ENCODE assay signal across 14 cellular contexts in the genomic region with DNA sequence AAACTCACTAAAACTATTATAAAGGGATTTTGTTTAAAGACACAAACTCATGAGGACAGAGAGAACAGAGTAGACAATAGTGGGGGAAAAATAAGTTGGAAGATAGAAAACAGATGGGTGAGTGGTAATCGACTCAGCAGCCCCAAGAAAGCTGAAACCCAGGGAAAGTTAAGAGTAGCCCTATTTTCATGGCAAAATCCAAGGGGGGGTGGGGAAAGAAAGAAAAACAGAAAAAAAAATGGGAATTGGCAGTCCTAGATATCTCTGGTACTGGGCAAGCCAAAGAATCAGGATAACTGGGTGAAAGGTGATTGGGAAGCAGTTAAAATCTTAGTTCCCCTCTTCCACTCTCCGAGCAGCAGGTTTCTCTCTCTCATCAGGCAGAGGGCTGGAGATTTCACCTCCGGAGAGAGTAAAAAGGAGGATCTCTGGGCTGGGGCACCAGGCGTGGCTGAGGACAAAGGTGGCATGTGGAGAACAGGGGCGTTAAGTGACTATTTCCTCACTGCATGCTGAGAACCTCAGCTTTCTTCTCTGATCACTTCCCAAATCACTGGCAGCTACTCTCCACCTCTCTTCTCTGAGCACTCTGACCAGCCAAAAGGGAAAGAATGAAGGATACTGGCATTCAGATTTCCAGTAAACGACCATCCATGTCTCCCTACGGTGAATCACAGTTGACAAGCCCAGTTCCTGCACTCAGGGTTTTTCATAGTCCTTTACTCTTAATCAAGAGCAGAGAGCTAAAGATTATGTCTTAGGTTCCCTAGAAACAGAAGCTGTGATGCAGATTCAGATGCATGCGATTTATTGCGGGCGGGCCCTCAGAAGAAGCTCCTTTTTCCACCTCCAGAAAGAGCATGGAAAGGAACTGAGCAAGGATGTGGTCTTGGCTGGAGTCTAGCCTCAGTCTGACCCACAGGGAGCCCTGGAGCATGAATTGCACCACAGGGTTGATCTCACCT. TPM values are rescaled to one million over a fixed set of nuclear protein-coding genes. Genes with fewer than 3 reads are reported as not detected.
DNase-seq lines count a peak whose midpoint lies in the region; TF ChIP-seq lines count a peak whose summit lies in the region.
"Had no signal": no experiment of that assay in that cellular context is flagged by ENCODE, and none has a peak within 500 bp of the region (broad histone marks: within the 10 kb centered on the region; RNA-seq: fewer than 3 reads in every experiment).

No MANE protein-coding gene starts in this region.

- DNase-seq in HFFc6: no peak
- no peak for DNase-seq in smooth muscle cell (lab: John Stamatoyannopoulos, UW; ENCODE audit: unreplicated experiment)
- no peak for DNase-seq in mucosa of gallbladder (ENCODE audit: low spot score)
- no peak for DNase-seq in activated T-cell treated with anti-CD3 and anti-CD28 coated beads for 4 hours
- no peak for DNase-seq in DMS53 treated with DMSO at 0.1 percent for 48 hours (lab: John Stamatoyannopoulos, UW; ENCODE audit: unreplicated experiment)
- DNase-seq: activated T-cell treated with anti-CD3 and anti-CD28 coated beads, Interleukin-2, amount 50 U/mL, for 48 hours; DMS53; NCI-H1694; NCI-H524; PC-9 had no signal

- intact Hi-C loops in dendritic cell treated with granulocyte-macrophage colony-stimulating factor and Interleukin-4, amounts not matched to agents 40 ng/mL and 50 ng/mL, for 4 days (cut with micrococcal nuclease): no loop called here

- TF ChIP-seq CTCF in HFFc6 (IDR thresholded peaks at IDR 0.05) (no peak), smooth muscle cell (IDR thresholded peaks at IDR 0.05; ENCODE audit: borderline replicate concordance, insufficient read depth, poor library complexity, severe bottlenecking) (no peak)

- peak overlapping the region; percentile 14; the same call in 1 of the 2 replicates for H3K4me3 Mint-ChIP-seq in HFFc6
- H3K4me3 Mint-ChIP-seq in dendritic cell treated with granulocyte-macrophage colony-stimulating factor and Interleukin-4, amounts not matched to agents 40 ng/mL and 50 ng/mL, for 4 days: peak overlapping the region; percentile 46

- H3K79me2 ChIP-seq in smooth muscle cell (ENCODE audit: low read depth): no peaks in the 10 kb centered on the region

- H3K4me3 ChIP-seq in iPS-20b (ENCODE audit: low read length) (peak overlapping the region; percentile 21; the same call in 1 of the 2 replicates), smooth muscle cell (no peak overlapping the region)
- H3K4me3 ChIP-seq: BLaER1, PC-9, SK-N-MC had no signal

- H3K36me3 Mint-ChIP-seq in HFFc6 (ENCODE audit: low read depth): peaks cover 10% of the 10 kb centered on the region
- no peaks in the 10 kb centered on the region for H3K36me3 Mint-ChIP-seq in dendritic cell treated with granulocyte-macrophage colony-stimulating factor and Interleukin-4, amounts not matched to agents 40 ng/mL and 50 ng/mL, for 4 days (ENCODE audit: low read depth)

- WGBS in smooth muscle cell (ENCODE audit: low lambda C conversion rate): 64% methylated on average over 10 of the region's 10 CpGs

- H3F3A ChIP-seq in smooth muscle cell (ENCODE audit: low read depth): no peaks in the 10 kb centered on the region

- H4K20me1 ChIP-seq in smooth muscle cell (ENCODE audit: low read depth): no peaks in the 10 kb centered on the region
- H4K20me1 ChIP-seq: BLaER1 had no signal

- no peak overlapping the region for H3K4me2 ChIP-seq in smooth muscle cell
- H3K4me2 ChIP-seq: BLaER1, PC-9 had no signal

- peaks cover 8% of the 10 kb centered on the region for H3K9me3 ChIP-seq in iPS-20b (ENCODE audit: insufficient read depth, low read depth, low read length)
- no peaks in the 10 kb centered on the region for H3K9me3 ChIP-seq in smooth muscle cell (replicated peaks; ENCODE audit: low read depth)

- H3K27ac ChIP-seq in iPS-20b (ENCODE audit: low read length) (no peak overlapping the region), smooth muscle cell (ENCODE audit: low read depth) (no peak overlapping the region)
- H3K27ac ChIP-seq: BLaER1, PC-9, SK-N-MC had no signal

- peaks cover 5% of the 10 kb centered on the region for H3K9me3 Mint-ChIP-seq in HFFc6
- H3K9me3 Mint-ChIP-seq in dendritic cell treated with granulocyte-macrophage colony-stimulating factor and Interleukin-4, amounts not matched to agents 40 ng/mL and 50 ng/mL, for 4 days: peaks cover 10% of the 10 kb centered on the region

- H2AFZ ChIP-seq in smooth muscle cell (ENCODE audit: low read depth): peak overlapping the region; percentile 43
- H2AFZ ChIP-seq: PC-9 had no signal

- H3K27me3 ChIP-seq in iPS-20b (ENCODE audit: insufficient read depth, low read length) (no peaks in the 10 kb centered on the region), smooth muscle cell (ENCODE audit: low read depth) (no peaks in the 10 kb centered on the region)
- H3K27me3 ChIP-seq: BLaER1 had no signal

- H3K27ac Mint-ChIP-seq in HFFc6: peak overlapping the region; percentile 35; the same call in 1 of the 2 replicates
- peak overlapping the region; percentile 47 for H3K27ac Mint-ChIP-seq in dendritic cell treated with granulocyte-macrophage colony-stimulating factor and Interleukin-4, amounts not matched to agents 40 ng/mL and 50 ng/mL, for 4 days

- peak overlapping the region; percentile 6; the same call in 1 of the 2 replicates for H3K9ac ChIP-seq in iPS-20b (ENCODE audit: low read depth, low read length)
- no peak overlapping the region for H3K9ac ChIP-seq in smooth muscle cell (ENCODE audit: low read depth)
- H3K9ac ChIP-seq: BLaER1 had no signal

- peaks cover 57% of the 10 kb centered on the region for H3K4me1 Mint-ChIP-seq in HFFc6 (ENCODE audit: low read depth)
- peaks cover 61% of the 10 kb centered on the region for H3K4me1 Mint-ChIP-seq in dendritic cell treated with granulocyte-macrophage colony-stimulating factor and Interleukin-4, amounts not matched to agents 40 ng/mL and 50 ng/mL, for 4 days (ENCODE audit: low read depth)

- H3K36me3 ChIP-seq in iPS-20b (ENCODE audit: insufficient read depth, low read depth, low read length): no peaks in the 10 kb centered on the region
- H3K36me3 ChIP-seq in smooth muscle cell (ENCODE audit: low read depth): no peaks in the 10 kb centered on the region
- H3K36me3 ChIP-seq: BLaER1 had no signal

- H3K27me3 Mint-ChIP-seq in HFFc6 (ENCODE audit: insufficient read depth): no peaks in the 10 kb centered on the region; the same call in 1 of the 2 replicates
- no peaks in the 10 kb centered on the region for H3K27me3 Mint-ChIP-seq in dendritic cell treated with granulocyte-macrophage colony-stimulating factor and Interleukin-4, amounts not matched to agents 40 ng/mL and 50 ng/mL, for 4 days

- H3K4me1 ChIP-seq in iPS-20b (ENCODE audit: insufficient read depth, low read length) (peaks cover 29% of the 10 kb centered on the region), smooth muscle cell (ENCODE audit: low read depth) (peaks cover 17% of the 10 kb centered on the region)

RNA-seq across cellular contexts. Expression of gene RNF24, which starts 7.3 kb away (rescaled TPM):
- 10 to 100 TPM; 21.3 to 26.6 (median 24.7) TPM for total RNA-seq in HFFc6 (2021; fragmentation: NEBNext Ultra II Directional; extraction: Animal tissue kit (Norgen Biotek cat#: 25700))
- 29.8 and 30.4 TPM in 2 replicates for total RNA-seq in smooth muscle cell
- 40.6 and 46.6 TPM in 2 replicates for polyA plus RNA-seq in smooth muscle cell
- 9.4 TPM for total RNA-seq in mucosa of gallbladder
